In the genomic region with DNA sequence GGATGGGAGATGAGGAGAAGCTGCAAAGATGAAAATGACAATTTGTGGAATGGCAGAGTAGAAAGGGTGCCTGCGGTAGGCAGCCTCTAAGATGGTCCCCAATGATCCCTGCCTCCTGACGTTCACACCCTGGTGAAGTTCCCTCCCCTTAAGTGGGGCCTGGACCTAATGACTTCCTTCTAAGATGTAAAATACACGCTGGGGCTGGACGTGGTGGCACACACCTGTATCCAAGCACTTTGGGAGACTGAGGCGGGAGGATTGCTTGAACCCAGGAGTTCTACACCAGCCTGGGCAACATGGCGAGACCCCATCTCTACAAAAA, we compare ENCODE assay signal across 23 cellular contexts.
"Had no signal": no experiment of that assay in that cellular context is flagged by ENCODE, and none has a peak within 500 bp of the region (broad histone marks: within the 10 kb centered on the region; RNA-seq: fewer than 3 reads in every experiment).

No MANE protein-coding gene starts in this region.

- H3K9me3 Mint-ChIP-seq: activated B cell treated with CpG ODN at 0.5 μM for 24 hours; activated CD4-positive, alpha-beta T cell treated with anti-CD3 and anti-CD28 coated beads, Interleukin-2, amount 10 ng/mL, durations not matched to agents 24 days and 14 days; activated naive CD8-positive, alpha-beta T cell treated with anti-CD3 and anti-CD28 coated beads for 36 hours; activated T-cell treated with anti-CD3 and anti-CD28 coated beads, Interleukin-2, amount 50 U/mL, for 72 hours; immature natural killer cell; natural killer cell treated with Interleukin-12 subunit alpha and Interleukin-12 subunit beta and Interleukin-15 and Interleukin-18, amount 100 ng/mL, for 72 hours; T-helper 2 cell treated with Interferon-gamma antibody and Interleukin-4, amounts not matched to agents 5 μg/mL and 100 μg/mL, for 36 hours had no signal

- H3K4me1 Mint-ChIP-seq: activated B cell treated with CpG ODN at 0.5 μM for 24 hours, brain had no signal

- H3K36me3 Mint-ChIP-seq: activated naive CD8-positive, alpha-beta T cell treated with anti-CD3 and anti-CD28 coated beads for 36 hours; brain; immature natural killer cell; natural killer cell treated with Interleukin-12 subunit alpha and Interleukin-12 subunit beta and Interleukin-15 and Interleukin-18, amount 100 ng/mL, for 72 hours had no signal

- H3K4me3 ChIP-seq: smooth muscle cell had no signal

- H3K27me3 Mint-ChIP-seq: natural killer cell treated with Interleukin-12 subunit alpha and Interleukin-12 subunit beta and Interleukin-15 and Interleukin-18, amount 100 ng/mL, for 72 hours had no signal

- H3K36me3 ChIP-seq: gastrocnemius medialis, heart left ventricle, right atrium auricular region, tibial nerve had no signal

- H3K27ac ChIP-seq: gastrocnemius medialis, heart left ventricle, right atrium auricular region, tibial nerve had no signal

- H3K27me3 ChIP-seq: gastrocnemius medialis, right atrium auricular region, tibial nerve had no signal

- DNase-seq: activated B cell treated with CpG ODN at 0.5 μM for 24 hours; activated CD4-positive, alpha-beta T cell treated with anti-CD3 and anti-CD28 coated beads, Interleukin-2, amount 10 ng/mL, durations not matched to agents 24 days and 14 days; activated CD8-positive, alpha-beta memory T cell treated with anti-CD3 and anti-CD28 coated beads, Interleukin-2, amount 50 U/mL, for 48 hours; activated gamma-delta T cell; activated naive CD8-positive, alpha-beta T cell treated with anti-CD3 and anti-CD28 coated beads for 36 hours; activated T-cell treated with anti-CD3 and anti-CD28 coated beads, Interleukin-2, amount 50 U/mL, for 72 hours; cortex of kidney; effector memory CD4-positive, alpha-beta T cell; gastrocnemius medialis; heart left ventricle; immature natural killer cell; nucleus accumbens; stimulated activated CD4-positive, alpha-beta T cell treated with anti-CD3 and anti-CD28 coated beads, Interleukin-4, amount 100 ng/mL, for 4 hours; stimulated activated CD8-positive, alpha-beta memory T cell treated with anti-CD3 and anti-CD28 coated beads, Interleukin-4, amount 100 ng/mL, for 48 hours; stimulated activated naive CD4-positive, alpha-beta T cell treated with Interleukin-2 at 50 U/mL for 16 hours; substantia nigra had no signal

- ATAC-seq: activated T-cell treated with anti-CD3 and anti-CD28 coated beads, Interleukin-2, amount 50 U/mL, for 72 hours; gastrocnemius medialis; natural killer cell treated with Interleukin-12 subunit alpha and Interleukin-12 subunit beta and Interleukin-15 and Interleukin-18, amount 100 ng/mL, for 72 hours had no signal

- H3K4me3 Mint-ChIP-seq: activated B cell treated with CpG ODN at 0.5 μM for 24 hours; activated CD4-positive, alpha-beta T cell treated with anti-CD3 and anti-CD28 coated beads, Interleukin-2, amount 10 ng/mL, durations not matched to agents 24 days and 14 days; activated naive CD8-positive, alpha-beta T cell treated with anti-CD3 and anti-CD28 coated beads for 36 hours; natural killer cell treated with Interleukin-12 subunit alpha and Interleukin-12 subunit beta and Interleukin-15 and Interleukin-18, amount 100 ng/mL, for 72 hours; T-helper 2 cell treated with Interferon-gamma antibody and Interleukin-4, amounts not matched to agents 5 μg/mL and 100 μg/mL, for 36 hours had no signal

- H3K9me3 ChIP-seq: gastrocnemius medialis, heart left ventricle, right atrium auricular region, tibial nerve had no signal

- H3K27ac Mint-ChIP-seq: activated B cell treated with CpG ODN at 0.5 μM for 24 hours; activated CD4-positive, alpha-beta T cell treated with anti-CD3 and anti-CD28 coated beads, Interleukin-2, amount 10 ng/mL, durations not matched to agents 24 days and 14 days; activated naive CD8-positive, alpha-beta T cell treated with anti-CD3 and anti-CD28 coated beads for 36 hours; activated T-cell treated with anti-CD3 and anti-CD28 coated beads, Interleukin-2, amount 50 U/mL, for 72 hours; brain; progenitor cell of endocrine pancreas had no signal

- H3K4me1 ChIP-seq: gastrocnemius medialis, heart left ventricle, right atrium auricular region, tibial nerve had no signal
